In the genomic region with DNA sequence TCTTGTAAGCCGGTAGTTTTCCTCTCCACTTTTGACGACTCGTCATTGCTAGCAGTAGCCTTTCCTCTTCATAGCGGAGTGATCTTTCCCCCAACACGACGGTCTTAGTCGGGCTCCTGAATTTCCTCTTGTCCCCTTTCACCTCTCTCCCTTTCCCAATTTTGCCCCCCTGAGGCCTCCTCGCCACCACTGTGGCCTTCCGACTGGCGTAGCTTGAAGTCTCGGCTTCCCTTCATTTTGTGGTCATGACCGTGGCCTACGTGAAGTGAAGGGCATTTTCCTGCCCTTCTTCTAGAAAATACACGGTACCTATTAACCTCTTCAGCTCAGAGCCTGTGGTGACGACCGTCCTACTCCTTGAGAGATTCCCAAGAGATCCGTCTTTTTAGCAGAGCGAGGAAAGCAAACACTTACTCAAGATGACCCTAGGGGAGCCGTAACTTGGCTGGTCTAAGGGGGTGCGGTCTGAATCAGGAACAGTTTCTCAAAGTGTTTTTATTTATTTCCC, we compare ENCODE assay signal across 7 cellular contexts. TPM values are rescaled to one million over a fixed set of nuclear protein-coding genes. Genes with fewer than 3 reads are reported as not detected.
A peak's percentile ranks its signal among the peaks of the same experiment; 100 is the strongest.
DNase-seq lines count a peak whose midpoint lies in the region; ATAC-seq, FAIRE-seq and TF ChIP-seq lines count a peak whose summit lies in the region.

No MANE protein-coding gene starts in this region.

- no peak for FAIRE-seq in D721Med (lab: Jason Lieb, UNC)

- H3K4me1 ChIP-seq in adipocyte (ENCODE audit: control insufficient read depth, insufficient read depth, low read length) (peaks cover 59% of the 10 kb centered on the region), gastrocnemius medialis (peaks cover 54 to 62% of the 10 kb centered on the region in 2 donors)

- H3K27me3 ChIP-seq in adipocyte (replicated peaks; ENCODE audit: control insufficient read depth, insufficient read depth, low read length) (no peaks in the 10 kb centered on the region), gastrocnemius medialis (no peaks in the 10 kb centered on the region)

- ATAC-seq in gastrocnemius medialis: no peak

- peak overlapping the region; percentile 99 for H3K9ac ChIP-seq in adipocyte (ENCODE audit: low read length)

- intact Hi-C loops in gastrocnemius medialis (cut with DNase I; ENCODE audit: low total_unique reads): loop anchor here (1.0 to 10.0 kb wide), 5 partner anchors 56 to 1468 kb away; partner anchors contain the start of genes AMZ2, CACNG1 and WIPI1

- H3K9me3 ChIP-seq in adipocyte (ENCODE audit: control insufficient read depth, low read length) (no peaks in the 10 kb centered on the region), gastrocnemius medialis (no peaks in the 10 kb centered on the region)

- in situ Hi-C loops in gastrocnemius medialis (cut with MboI; ENCODE audit: low sequenced_read_pairs in 4 of 4): loop anchor here in 1 of 4 donors (10.0 kb wide), 1 partner anchor 58 kb away; the partner anchor contains the start of gene WIPI1

- peak; percentile 48 for DNase-seq in NAMALWA (ENCODE audit: low spot score)
- peak; percentile 72 for DNase-seq in adipocyte (ENCODE audit: low read depth)
- DNase-seq in gastrocnemius medialis: peak; percentile 40 to 61
- no peak for DNase-seq in D721Med (ENCODE audit: insufficient read length, low spot score)
- DNase-seq in SKM-1 treated with dmso at 0.1 percent for 144 hours (lab: John Stamatoyannopoulos, UW; ENCODE audit: unreplicated experiment): no peak

- H3K36me3 ChIP-seq in adipocyte (ENCODE audit: control insufficient read depth, insufficient read depth, low read length, severe bottlenecking) (peaks cover 30% of the 10 kb centered on the region), gastrocnemius medialis (peaks cover 0 to 13% of the 10 kb centered on the region in 2 donors)

- peak overlapping the region; percentile 94 to 99 (median 96) for H3K27ac ChIP-seq in gastrocnemius medialis

- H3K4me3 ChIP-seq in GM08714 (ENCODE audit: low read length) (peak overlapping the region; percentile 79), adipocyte (ENCODE audit: low read length) (peak overlapping the region; percentile 98), iPS-11a (ENCODE audit: low read depth, low read length) (peak overlapping the region; percentile 87), gastrocnemius medialis (peak overlapping the region; percentile 78 to 89 (median 84))

- no peak for TF ChIP-seq POLR2A in gastrocnemius medialis (IDR thresholded peaks at IDR 0.05)

- TF ChIP-seq CTCF in gastrocnemius medialis (IDR thresholded peaks at IDR 0.05 in 4 of 5, conservative IDR thresholded peaks at IDR 0.05 in 1 of 5): no peak
- no peak for TF ChIP-seq CTCF in D721Med (IDR thresholded peaks at IDR 0.05; ENCODE audit: insufficient read depth, missing control alignments)

RNA-seq across cellular contexts. Expression of gene PRKAR1A, which starts 0.8 kb away (rescaled TPM):
- 100 to 1,000 TPM; 271 to 656 (median 557) TPM for total RNA-seq in gastrocnemius medialis

RNA-seq across cellular contexts. Expression of gene WIPI1, which starts 55.7 kb away (rescaled TPM):
- total RNA-seq in gastrocnemius medialis: 100 to 1,000 TPM in 2 of 4 donors, 10 to 100 TPM in 2; 79.1 to 182 (median 92.0) TPM

Comparison
In these comparisons a context has a peak if more than half of its experiments do, and no peak if none do; other contexts are left out.
1. DNase-seq: peak in NAMALWA (single experiment), adipocyte (single experiment) and gastrocnemius medialis (2 of 2); none in D721Med (single experiment) and SKM-1 treated with dmso at 0.1 percent for 144 hours (single experiment).
2. Peak in every context shown above with its lines, with median percentiles within 50 percentile points of each other: H3K4me3 ChIP-seq.